In genomic region chr12:105337391-105337790, GRCh38 we compare ENCODE assay signal across 17 cellular contexts.
A peak's percentile ranks its signal among the peaks of the same experiment; 100 is the strongest.
DNase-seq lines count a peak whose midpoint lies in the region; ATAC-seq and TF ChIP-seq lines count a peak whose summit lies in the region.
"Had no signal": no experiment of that assay in that cellular context is flagged by ENCODE, and none has a peak within 500 bp of the region (broad histone marks: within the 10 kb centered on the region; RNA-seq: fewer than 3 reads in every experiment).

No MANE protein-coding gene starts in this region.

- POLR2A ChIA-PET in RWPE1 (lab: Yijun Ruan, JAX; ENCODE audit: low non-redundant PET), result no interaction called here

- DNase-seq in stimulated activated naive CD8-positive, alpha-beta T cell treated with anti-CD3 and anti-CD28 coated beads, Interleukin-15, Interleukin-2, amounts not matched to agents 100 U/mL and 50 U/mL, for 24 hours, result no peak
- DNase-seq in stimulated activated naive CD8-positive, alpha-beta T cell treated with anti-CD3 and anti-CD28 coated beads, Interleukin-15, amount 100 ng/mL, for 72 hours, result no peak
- DNase-seq in SIG-M5 (lab: John Stamatoyannopoulos, UW) (peak; percentile 83), tibial artery (no peak), RWPE1 (ENCODE audit: low spot score) (no peak)
- no peak for DNase-seq in effector memory CD8-positive, alpha-beta T cell
- DNase-seq: ACHN; activated naive CD4-positive, alpha-beta T cell; CD4-positive, alpha-beta memory T cell; NCI-H1092 treated with DMSO at 0.1 percent for 48 hours; Peyer's patch; stimulated activated CD4-positive, alpha-beta T cell treated with anti-CD3 and anti-CD28 coated beads, Interleukin-2, amount 100 ng/mL, for 48 hours had no signal

- H3K27me3 ChIP-seq in tibial artery, result no peaks in the 10 kb centered on the region
- H3K27me3 ChIP-seq: Peyer's patch, suprapubic skin had no signal

- peaks cover 0 to 99% (median 47%) of the 10 kb centered on the region in 4 donors for H3K4me1 ChIP-seq in tibial artery
- H3K4me1 ChIP-seq: parathyroid adenoma, Peyer's patch had no signal

- H3K27ac Mint-ChIP-seq in stimulated activated naive CD8-positive, alpha-beta T cell treated with anti-CD3 and anti-CD28 coated beads, Interleukin-15, amount 100 ng/mL, for 72 hours, result no peak overlapping the region
- H3K27ac Mint-ChIP-seq in effector memory CD8-positive, alpha-beta T cell, result peak overlapping the region; percentile 41 to 71

- H3K4me3 ChIP-seq in tibial artery, result no peak overlapping the region
- H3K4me3 ChIP-seq: coronary artery, Peyer's patch, suprapubic skin had no signal

- peaks cover 0 to 8% (median 0%) of the 10 kb centered on the region in 3 donors for H3K9me3 ChIP-seq in tibial artery
- H3K9me3 ChIP-seq: suprapubic skin had no signal

- CTCF ChIA-PET in RWPE1 (lab: Yijun Ruan, JAX), result no interaction called here

- peak; percentile 23 for ATAC-seq in stimulated activated naive CD8-positive, alpha-beta T cell treated with anti-CD3 and anti-CD28 coated beads, Interleukin-15, Interleukin-2, amounts not matched to agents 100 U/mL and 50 U/mL, for 24 hours
- no peak for ATAC-seq in stimulated activated naive CD8-positive, alpha-beta T cell treated with anti-CD3 and anti-CD28 coated beads, Interleukin-15, amount 100 ng/mL, for 72 hours
- ATAC-seq in effector memory CD8-positive, alpha-beta T cell (replicated peaks), result no peak
- ATAC-seq in SK-N-SH treated with all-trans-retinoic acid at 6 μM for 48 hours (no peak), HG03571 (IDR thresholded peaks at IDR 0.05; ENCODE audit: unreplicated experiment) (no peak)

- no peaks in the 10 kb centered on the region for H3K36me3 ChIP-seq in tibial artery
- H3K36me3 ChIP-seq: Peyer's patch, suprapubic skin had no signal

- H3K36me3 Mint-ChIP-seq in effector memory CD8-positive, alpha-beta T cell (ENCODE audit: insufficient read depth), result peaks cover 14% of the 10 kb centered on the region

- H3K27ac ChIP-seq in tibial artery (peak overlapping the region; percentile 57 to 85), RWPE1 (no peak overlapping the region)
- H3K27ac ChIP-seq: parathyroid adenoma, Peyer's patch, suprapubic skin had no signal

- no peaks in the 10 kb centered on the region for H3K27me3 Mint-ChIP-seq in stimulated activated naive CD8-positive, alpha-beta T cell treated with anti-CD3 and anti-CD28 coated beads, Interleukin-15, amount 100 ng/mL, for 72 hours
- H3K27me3 Mint-ChIP-seq in effector memory CD8-positive, alpha-beta T cell, result no peaks in the 10 kb centered on the region
- H3K27me3 Mint-ChIP-seq: CD4-positive, alpha-beta memory T cell had no signal

- TF ChIP-seq CTCF in tibial artery (IDR thresholded peaks at IDR 0.05) (no peak), RWPE1 (conservative IDR thresholded peaks at IDR 0.05; ENCODE audit: low read depth) (no peak)

- intact Hi-C loops in tibial artery (cut with DNase I; ENCODE audit: low total_unique reads), result no loop called here

- no peak overlapping the region for H3K4me3 Mint-ChIP-seq in stimulated activated naive CD8-positive, alpha-beta T cell treated with anti-CD3 and anti-CD28 coated beads, Interleukin-15, amount 100 ng/mL, for 72 hours
- peak overlapping the region in 1 of 2 donors; percentile 11 for H3K4me3 Mint-ChIP-seq in effector memory CD8-positive, alpha-beta T cell

- H3K9me3 Mint-ChIP-seq in stimulated activated naive CD8-positive, alpha-beta T cell treated with anti-CD3 and anti-CD28 coated beads, Interleukin-15, amount 100 ng/mL, for 72 hours, result peaks cover 16 to 19% of the 10 kb centered on the region in 2 donors
- H3K9me3 Mint-ChIP-seq in effector memory CD8-positive, alpha-beta T cell, result peaks cover 3 to 7% of the 10 kb centered on the region in 2 donors

- peaks cover 49% of the 10 kb centered on the region for H3K4me1 Mint-ChIP-seq in stimulated activated naive CD8-positive, alpha-beta T cell treated with anti-CD3 and anti-CD28 coated beads, Interleukin-15, amount 100 ng/mL, for 72 hours
- peaks cover 51 to 68% of the 10 kb centered on the region in 2 donors for H3K4me1 Mint-ChIP-seq in effector memory CD8-positive, alpha-beta T cell (ENCODE audit: low read depth in 2 of 2)

TF ChIP-seq in SK-N-SH treated with all-trans-retinoic acid at 6 μM for 48 hours, 23 proteins besides CTCF, POLR2A, EP300 and RAD21:
- TF ChIP-seq TOX (CRISPR knock-in tag; IDR thresholded peaks at IDR 0.05; ENCODE audit: borderline replicate concordance), result no peak
- TF ChIP-seq, protein P1, sequence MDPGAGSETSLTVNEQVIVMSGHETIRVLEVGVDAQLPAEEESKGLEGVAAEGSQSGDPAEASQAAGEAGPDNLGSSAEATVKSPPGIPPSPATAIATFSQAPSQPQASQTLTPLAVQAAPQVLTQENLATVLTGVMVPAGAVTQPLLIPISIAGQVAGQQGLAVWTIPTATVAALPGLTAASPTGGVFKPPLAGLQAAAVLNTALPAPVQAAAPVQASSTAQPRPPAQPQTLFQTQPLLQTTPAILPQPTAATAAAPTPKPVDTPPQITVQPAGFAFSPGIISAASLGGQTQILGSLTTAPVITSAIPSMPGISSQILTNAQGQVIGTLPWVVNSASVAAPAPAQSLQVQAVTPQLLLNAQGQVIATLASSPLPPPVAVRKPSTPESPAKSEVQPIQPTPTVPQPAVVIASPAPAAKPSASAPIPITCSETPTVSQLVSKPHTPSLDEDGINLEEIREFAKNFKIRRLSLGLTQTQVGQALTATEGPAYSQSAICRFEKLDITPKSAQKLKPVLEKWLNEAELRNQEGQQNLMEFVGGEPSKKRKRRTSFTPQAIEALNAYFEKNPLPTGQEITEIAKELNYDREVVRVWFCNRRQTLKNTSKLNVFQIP (CRISPR knock-in tag; IDR thresholded peaks at IDR 0.05; ENCODE audit: borderline replicate concordance, low read depth), result no peak
- no peak for TF ChIP-seq TCF4 (CRISPR knock-in tag; IDR thresholded peaks at IDR 0.05; ENCODE audit: borderline replicate concordance)
- TF ChIP-seq ESRRG (CRISPR knock-in tag; IDR thresholded peaks at IDR 0.05), result no peak
- TF ChIP-seq, protein P2, sequence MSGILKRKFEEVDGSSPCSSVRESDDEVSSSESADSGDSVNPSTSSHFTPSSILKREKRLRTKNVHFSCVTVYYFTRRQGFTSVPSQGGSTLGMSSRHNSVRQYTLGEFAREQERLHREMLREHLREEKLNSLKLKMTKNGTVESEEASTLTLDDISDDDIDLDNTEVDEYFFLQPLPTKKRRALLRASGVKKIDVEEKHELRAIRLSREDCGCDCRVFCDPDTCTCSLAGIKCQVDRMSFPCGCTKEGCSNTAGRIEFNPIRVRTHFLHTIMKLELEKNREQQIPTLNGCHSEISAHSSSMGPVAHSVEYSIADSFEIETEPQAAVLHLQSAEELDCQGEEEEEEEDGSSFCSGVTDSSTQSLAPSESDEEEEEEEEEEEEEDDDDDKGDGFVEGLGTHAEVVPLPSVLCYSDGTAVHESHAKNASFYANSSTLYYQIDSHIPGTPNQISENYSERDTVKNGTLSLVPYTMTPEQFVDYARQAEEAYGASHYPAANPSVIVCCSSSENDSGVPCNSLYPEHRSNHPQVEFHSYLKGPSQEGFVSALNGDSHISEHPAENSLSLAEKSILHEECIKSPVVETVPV (CRISPR knock-in tag; IDR thresholded peaks at IDR 0.05), result no peak
- TF ChIP-seq ZNF8 (CRISPR knock-in tag; IDR thresholded peaks at IDR 0.05), result no peak
- TF ChIP-seq BACH2 (CRISPR knock-in tag; IDR thresholded peaks at IDR 0.05; ENCODE audit: borderline replicate concordance), result no peak
- TF ChIP-seq OSR1 (CRISPR knock-in tag; IDR thresholded peaks at IDR 0.05), result no peak
- no peak for TF ChIP-seq ZNF70 (CRISPR knock-in tag; IDR thresholded peaks at IDR 0.05)
- no peak for TF ChIP-seq ZNF565 (CRISPR knock-in tag; conservative IDR thresholded peaks at IDR 0.05; ENCODE audit: low read depth)
- no peak for TF ChIP-seq ISL1 (CRISPR knock-in tag; IDR thresholded peaks at IDR 0.05)
- no peak for TF ChIP-seq ZFP30 (CRISPR knock-in tag; IDR thresholded peaks at IDR 0.05)
- no peak for TF ChIP-seq ZC3H10 (CRISPR knock-in tag; IDR thresholded peaks at IDR 0.05)

Comparison
In these comparisons a context has a peak if more than half of its experiments do, and no peak if none do; other contexts are left out.
1. H3K27ac Mint-ChIP-seq: peak in effector memory CD8-positive, alpha-beta T cell (2 of 2); none in stimulated activated naive CD8-positive, alpha-beta T cell treated with anti-CD3 and anti-CD28 coated beads, Interleukin-15, amount 100 ng/mL, for 72 hours (0 of 2).